ENCODE assay signal across 14 cellular contexts in the genomic region with DNA sequence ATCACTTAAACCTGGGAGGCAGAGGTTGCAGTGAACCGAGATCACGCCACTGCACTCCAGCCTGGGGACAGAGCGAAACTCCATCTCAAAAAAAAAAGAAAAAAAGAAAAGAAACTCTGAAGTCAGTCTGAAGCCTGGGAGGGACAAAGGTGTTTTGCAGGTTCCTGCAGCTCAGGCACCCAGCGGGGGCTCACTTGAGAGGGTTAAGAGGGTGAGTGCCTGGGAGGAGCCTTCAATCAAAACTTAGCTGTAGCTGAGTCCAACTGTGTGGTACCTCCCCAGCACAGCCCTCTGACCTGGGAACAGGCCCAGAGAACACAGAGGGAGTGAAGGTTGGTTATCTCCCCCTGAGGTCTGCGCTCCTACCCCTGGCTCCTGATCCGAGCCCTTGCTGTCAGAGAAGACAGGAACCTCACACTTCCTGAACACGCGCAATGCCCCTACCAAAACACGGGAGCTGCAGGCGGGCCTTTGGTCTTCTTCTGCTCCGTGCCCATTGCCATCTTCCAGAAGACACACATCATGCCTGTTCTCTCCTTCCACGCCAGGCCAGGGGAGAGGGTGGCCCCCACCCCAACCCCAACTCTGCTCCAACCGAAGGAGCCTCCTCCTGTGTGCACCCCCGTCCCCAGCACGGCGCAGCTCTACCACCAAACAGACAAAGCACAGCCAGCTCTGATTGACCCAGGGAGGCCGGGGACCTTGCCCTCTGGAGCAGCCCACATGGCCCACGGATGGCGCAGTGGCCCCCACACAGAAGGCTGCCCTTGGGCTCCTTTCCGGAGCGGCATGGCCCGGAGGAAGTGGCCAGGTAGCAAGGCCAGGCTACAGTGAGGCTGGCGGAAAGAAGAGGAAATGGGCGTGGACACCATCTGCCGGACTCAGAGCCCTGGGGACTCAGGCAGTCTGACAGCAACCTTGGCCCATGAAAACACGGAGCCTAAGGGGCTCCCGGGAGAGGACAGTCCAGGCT. TPM values are rescaled to one million over a fixed set of nuclear protein-coding genes. Genes with fewer than 3 reads are reported as not detected.
A peak's percentile ranks its signal among the peaks of the same experiment; 100 is the strongest.
DNase-seq lines count a peak whose midpoint lies in the region; ATAC-seq and TF ChIP-seq lines count a peak whose summit lies in the region.
"Had no signal": no experiment of that assay in that cellular context is flagged by ENCODE, and none has a peak within 500 bp of the region (broad histone marks: within the 10 kb centered on the region; RNA-seq: fewer than 3 reads in every experiment).

No MANE protein-coding gene starts in this region.

- peak overlapping the region; percentile 87 for H3K27ac Mint-ChIP-seq in glutamatergic neuron (ENCODE audit: unreplicated experiment)
- H3K27ac Mint-ChIP-seq: activated naive CD8-positive, alpha-beta T cell treated with anti-CD3 and anti-CD28 coated beads, Interleukin-2, amount 10 ng/mL, durations not matched to agents 7 days and 5 days; mesothelial cell of epicardium had no signal

- peaks cover 6% of the 10 kb centered on the region for H3K27me3 Mint-ChIP-seq in glutamatergic neuron (ENCODE audit: unreplicated experiment)

- H3K36me3 Mint-ChIP-seq in glutamatergic neuron (ENCODE audit: unreplicated experiment) = no peaks in the 10 kb centered on the region
- H3K36me3 Mint-ChIP-seq: activated naive CD8-positive, alpha-beta T cell treated with anti-CD3 and anti-CD28 coated beads, Interleukin-2, amount 10 ng/mL, durations not matched to agents 7 days and 5 days; mesothelial cell of epicardium had no signal

- TF ChIP-seq CTCF in glutamatergic neuron (IDR thresholded peaks at IDR 0.05; ENCODE audit: partially characterized antibody, unreplicated experiment) = no peak

- H3K4me3 Mint-ChIP-seq in glutamatergic neuron (ENCODE audit: unreplicated experiment) = no peak overlapping the region
- H3K4me3 Mint-ChIP-seq: activated naive CD8-positive, alpha-beta T cell treated with anti-CD3 and anti-CD28 coated beads, Interleukin-2, amount 10 ng/mL, durations not matched to agents 7 days and 5 days; mesothelial cell of epicardium had no signal

- peak; percentile 48 for DNase-seq in activated gamma-delta T cell treated with Interleukin-2 at 50 U/mL for 16 hours
- no peak for DNase-seq in activated gamma-delta T cell (lab: John Stamatoyannopoulos, UW)
- DNase-seq in glutamatergic neuron = peak; percentile 72
- DNase-seq in stimulated activated naive CD8-positive, alpha-beta T cell treated with anti-CD3 and anti-CD28 coated beads, Interleukin-15, Interleukin-2, amounts not matched to agents 100 U/mL and 50 U/mL, for 24 hours = no peak
- no peak for DNase-seq in mesenteric fat pad (ENCODE audit: low spot score)
- no peak for DNase-seq in stimulated activated CD4-positive, alpha-beta T cell treated with anti-CD3 and anti-CD28 coated beads, Interleukin-15, amount 100 ng/mL, for 24 hours
- no peak for DNase-seq in T-helper 2 cell
- DNase-seq: activated naive CD8-positive, alpha-beta T cell treated with anti-CD3 and anti-CD28 coated beads, Interleukin-2, amount 10 ng/mL, durations not matched to agents 7 days and 5 days; HCEC 1CT; NCI-H2171 treated with DMSO at 0.1 percent for 48 hours; RPMI8226; WERI-Rb-1 had no signal

- peak; percentile 48 for ATAC-seq in stimulated activated naive CD8-positive, alpha-beta T cell treated with anti-CD3 and anti-CD28 coated beads, Interleukin-15, Interleukin-2, amounts not matched to agents 100 U/mL and 50 U/mL, for 24 hours

- peaks cover 13% of the 10 kb centered on the region for H3K4me1 Mint-ChIP-seq in glutamatergic neuron (ENCODE audit: low read depth, unreplicated experiment)
- H3K4me1 Mint-ChIP-seq: mesothelial cell of epicardium had no signal

- peaks cover 2% of the 10 kb centered on the region for H3K9me3 Mint-ChIP-seq in glutamatergic neuron (ENCODE audit: unreplicated experiment)
- H3K9me3 Mint-ChIP-seq: activated naive CD8-positive, alpha-beta T cell treated with anti-CD3 and anti-CD28 coated beads, Interleukin-2, amount 10 ng/mL, durations not matched to agents 7 days and 5 days; mesothelial cell of epicardium had no signal

TF ChIP-seq in PFSK-1, 5 proteins besides CTCF, POLR2A, EP300 and RAD21:
- peak; percentile 33 for TF ChIP-seq FOXP2 (optimal IDR thresholded peaks at IDR 0.05; ENCODE audit: borderline replicate concordance, extremely low read depth, extremely low read length, insufficient read depth)
- TF ChIP-seq, protein P1, sequence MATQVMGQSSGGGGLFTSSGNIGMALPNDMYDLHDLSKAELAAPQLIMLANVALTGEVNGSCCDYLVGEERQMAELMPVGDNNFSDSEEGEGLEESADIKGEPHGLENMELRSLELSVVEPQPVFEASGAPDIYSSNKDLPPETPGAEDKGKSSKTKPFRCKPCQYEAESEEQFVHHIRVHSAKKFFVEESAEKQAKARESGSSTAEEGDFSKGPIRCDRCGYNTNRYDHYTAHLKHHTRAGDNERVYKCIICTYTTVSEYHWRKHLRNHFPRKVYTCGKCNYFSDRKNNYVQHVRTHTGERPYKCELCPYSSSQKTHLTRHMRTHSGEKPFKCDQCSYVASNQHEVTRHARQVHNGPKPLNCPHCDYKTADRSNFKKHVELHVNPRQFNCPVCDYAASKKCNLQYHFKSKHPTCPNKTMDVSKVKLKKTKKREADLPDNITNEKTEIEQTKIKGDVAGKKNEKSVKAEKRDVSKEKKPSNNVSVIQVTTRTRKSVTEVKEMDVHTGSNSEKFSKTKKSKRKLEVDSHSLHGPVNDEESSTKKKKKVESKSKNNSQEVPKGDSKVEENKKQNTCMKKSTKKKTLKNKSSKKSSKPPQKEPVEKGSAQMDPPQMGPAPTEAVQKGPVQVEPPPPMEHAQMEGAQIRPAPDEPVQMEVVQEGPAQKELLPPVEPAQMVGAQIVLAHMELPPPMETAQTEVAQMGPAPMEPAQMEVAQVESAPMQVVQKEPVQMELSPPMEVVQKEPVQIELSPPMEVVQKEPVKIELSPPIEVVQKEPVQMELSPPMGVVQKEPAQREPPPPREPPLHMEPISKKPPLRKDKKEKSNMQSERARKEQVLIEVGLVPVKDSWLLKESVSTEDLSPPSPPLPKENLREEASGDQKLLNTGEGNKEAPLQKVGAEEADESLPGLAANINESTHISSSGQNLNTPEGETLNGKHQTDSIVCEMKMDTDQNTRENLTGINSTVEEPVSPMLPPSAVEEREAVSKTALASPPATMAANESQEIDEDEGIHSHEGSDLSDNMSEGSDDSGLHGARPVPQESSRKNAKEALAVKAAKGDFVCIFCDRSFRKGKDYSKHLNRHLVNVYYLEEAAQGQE (IDR thresholded peaks at IDR 0.05; ENCODE audit: insufficient read depth in 1 of 2, low read depth in 2 of 2, low read length in 2 of 2) = no peak
- no peak for TF ChIP-seq SIN3A (IDR thresholded peaks at IDR 0.05; ENCODE audit: borderline replicate concordance, insufficient read depth, low read length)

RNA-seq across cellular contexts. Expression of a gene that starts 20.2 kb away (rescaled TPM):
- polyA plus RNA-seq in PFSK-1 (2012; ENCODE audit: insufficient read length, low read depth) = 56.7 TPM
- total RNA-seq in glutamatergic neuron (ENCODE audit: unreplicated experiment) = 48.9 TPM
- total RNA-seq in mesenteric fat pad = 39.2 TPM

Comparison
In these comparisons a context has a peak if more than half of its experiments do, and no peak if none do; other contexts are left out.
1. DNase-seq: peak in activated gamma-delta T cell treated with Interleukin-2 at 50 U/mL for 16 hours (single experiment) and glutamatergic neuron (single experiment); none in activated gamma-delta T cell (single experiment), stimulated activated naive CD8-positive, alpha-beta T cell treated with anti-CD3 and anti-CD28 coated beads, Interleukin-15, Interleukin-2, amounts not matched to agents 100 U/mL and 50 U/mL, for 24 hours (single experiment), mesenteric fat pad (single experiment), stimulated activated CD4-positive, alpha-beta T cell treated with anti-CD3 and anti-CD28 coated beads, Interleukin-15, amount 100 ng/mL, for 24 hours (single experiment) and T-helper 2 cell (0 of 5).